In the genomic region with DNA sequence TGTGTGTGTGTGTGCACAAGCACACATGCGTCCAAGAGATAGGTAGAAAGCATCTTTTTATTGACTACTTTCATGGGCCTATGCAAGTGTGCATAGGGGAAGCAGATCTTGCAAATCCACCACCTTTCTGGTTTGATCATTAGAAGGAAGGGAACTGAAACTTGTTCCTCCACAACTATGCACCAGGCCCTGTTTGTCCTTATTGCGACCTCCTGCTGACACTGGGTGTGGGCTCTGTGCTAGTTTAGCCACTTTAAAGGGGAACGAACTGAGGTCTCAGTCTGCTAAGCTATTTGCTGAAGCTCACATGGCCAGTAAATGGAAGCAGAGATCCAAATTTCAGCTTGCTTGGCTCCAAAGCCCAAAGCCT, we compare ENCODE assay signal across 10 cellular contexts. TPM values are rescaled to one million over a fixed set of nuclear protein-coding genes. Genes with fewer than 3 reads are reported as not detected.
DNase-seq lines count a peak whose midpoint lies in the region; ATAC-seq and TF ChIP-seq lines count a peak whose summit lies in the region.
"Had no signal": no experiment of that assay in that cellular context is flagged by ENCODE, and none has a peak within 500 bp of the region (broad histone marks: within the 10 kb centered on the region; RNA-seq: fewer than 3 reads in every experiment).

No MANE protein-coding gene starts in this region.

- ATAC-seq in GM18519 (IDR thresholded peaks at IDR 0.05; ENCODE audit: low FRiP score, unreplicated experiment) (peak; percentile 73), GM21825 (IDR thresholded peaks at IDR 0.05; ENCODE audit: unreplicated experiment) (peak; percentile 81), HG03571 (IDR thresholded peaks at IDR 0.05; ENCODE audit: unreplicated experiment) (peak; percentile 92), lung (ENCODE audit: insufficient read depth, low FRiP score) (peak; percentile 49)
- no peak for ATAC-seq in activated CD4-positive, CD25-positive, alpha-beta regulatory T cell treated with anti-CD3 and anti-CD28 coated beads, Interleukin-2, amount 50 U/mL, for 24 hours

- no peak for TF ChIP-seq CTCF in lung (IDR thresholded peaks at IDR 0.05; ENCODE audit: control extremely low read depth, extremely low read depth)

- no peaks in the 10 kb centered on the region for H3K36me3 ChIP-seq in lung (ENCODE audit: control insufficient read depth in 2 of 2, insufficient read depth in 2 of 2, low read length in 2 of 2)
- H3K36me3 ChIP-seq in effector memory CD4-positive, alpha-beta T cell (ENCODE audit: control insufficient read depth, insufficient read depth, low read length): no peaks in the 10 kb centered on the region

- no peak overlapping the region for H3K4me3 ChIP-seq in lung
- no peak overlapping the region for H3K4me3 ChIP-seq in effector memory CD4-positive, alpha-beta T cell (ENCODE audit: insufficient read depth, low read depth, low read length, poor library complexity, severe bottlenecking)

- DNase-seq in lung (ENCODE audit: low spot score) (no peak), occipital lobe (lab: John Stamatoyannopoulos, UW) (no peak)
- no peak for DNase-seq in activated T-cell treated with anti-CD3 and anti-CD28 coated beads, Interleukin-2, amount 50 U/mL, for 1 hour
- DNase-seq in effector memory CD4-positive, alpha-beta T cell: no peak
- DNase-seq: activated CD4-positive, alpha-beta T cell treated with anti-CD3 and anti-CD28 coated beads, Interleukin-2, amount 50 U/mL, for 4 hours; NCI-H1417 had no signal

- H3K4me1 ChIP-seq in lung (ENCODE audit: control insufficient read depth in 2 of 2, insufficient read depth in 2 of 2, low read length in 2 of 2): no peaks in the 10 kb centered on the region
- H3K4me1 ChIP-seq in effector memory CD4-positive, alpha-beta T cell (ENCODE audit: control insufficient read depth, insufficient read depth, low read length, poor library complexity, severe bottlenecking): no peaks in the 10 kb centered on the region

- H3K27ac ChIP-seq in lung (ENCODE audit: low read depth in 1 of 2, low read length in 1 of 2): peak overlapping the region in 1 of 2 donors; percentile 55
- no peak overlapping the region for H3K27ac ChIP-seq in effector memory CD4-positive, alpha-beta T cell (ENCODE audit: insufficient read depth, low read length, poor library complexity, severe bottlenecking)

- no peaks in the 10 kb centered on the region for H3K9me3 ChIP-seq in lung (ENCODE audit: control insufficient read depth in 2 of 2, insufficient read depth in 1 of 2, low read length in 1 of 2)
- H3K9me3 ChIP-seq in effector memory CD4-positive, alpha-beta T cell (ENCODE audit: control insufficient read depth, low read length): no peaks in the 10 kb centered on the region

- H3K27me3 ChIP-seq in lung (ENCODE audit: control insufficient read depth, insufficient read depth): no peaks in the 10 kb centered on the region
- H3K27me3 ChIP-seq in effector memory CD4-positive, alpha-beta T cell (replicated peaks; ENCODE audit: control insufficient read depth, insufficient read depth, low read length, poor library complexity, severe bottlenecking): no peaks in the 10 kb centered on the region

- 32 to 47% methylated on average over 3 of the region's 3 CpGs for WGBS in lung, 2 donors

RNA-seq across cellular contexts. Expression of a gene that starts 32.1 kb away (rescaled TPM):
- total RNA-seq in lung (10 to 100 TPM; 26.6 to 40.6 TPM), occipital lobe (30.1 TPM)
- 10 to 100 TPM; 16.4 to 19.2 TPM for polyA plus RNA-seq in lung

RNA-seq across cellular contexts. Expression of a gene that starts 42.3 kb away (rescaled TPM):
- total RNA-seq in lung (10 to 100 TPM; 33.3 to 45.6 TPM), occipital lobe (46.6 TPM)
- 10 to 100 TPM in 1 of 2 donors, 1 to 10 TPM in 1; 9.6 to 15.2 TPM for polyA plus RNA-seq in lung

Comparison
In these comparisons a context has a peak if more than half of its experiments do, and no peak if none do; other contexts are left out.
1. ATAC-seq: peak in GM18519 (single experiment), GM21825 (single experiment), HG03571 (single experiment) and lung (single experiment); none in activated CD4-positive, CD25-positive, alpha-beta regulatory T cell treated with anti-CD3 and anti-CD28 coated beads, Interleukin-2, amount 50 U/mL, for 24 hours (0 of 2).